In the genomic region with DNA sequence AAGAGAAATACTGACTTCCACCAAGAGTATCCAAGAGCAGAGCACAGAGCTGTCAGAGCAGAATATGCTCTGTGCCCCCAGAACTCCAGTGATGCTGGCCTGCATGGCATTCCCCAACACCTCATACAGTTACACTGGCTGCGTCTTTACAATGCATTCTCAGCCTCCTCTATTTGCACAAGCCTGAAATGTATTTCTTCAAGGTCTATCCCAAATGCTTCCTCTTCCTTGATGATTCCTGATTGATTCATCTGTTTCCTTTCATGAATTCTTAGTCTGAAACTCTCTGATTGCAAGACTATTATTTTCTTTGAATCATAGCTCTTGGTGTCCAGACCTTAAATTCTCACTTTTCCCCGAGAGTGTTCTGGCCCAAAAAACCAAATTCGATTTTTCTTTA, we compare ENCODE assay signal across 26 cellular contexts.
"Had no signal": no experiment of that assay in that cellular context is flagged by ENCODE, and none has a peak within 500 bp of the region (broad histone marks: within the 10 kb centered on the region; RNA-seq: fewer than 3 reads in every experiment).

No MANE protein-coding gene starts in this region.

- DNase-seq: activated CD4-positive, alpha-beta memory T cell treated with anti-CD3 and anti-CD28 coated beads, Interleukin-2, amount 10 ng/mL, durations not matched to agents 7 days and 5 days; activated CD4-positive, alpha-beta T cell treated with anti-CD3 and anti-CD28 coated beads for 1 hour; activated CD4-positive, alpha-beta T cell treated with anti-CD3 and anti-CD28 coated beads, Interleukin-2, amount 10 ng/mL, durations not matched to agents 7 days and 5 days; activated CD8-positive, alpha-beta memory T cell treated with anti-CD3 and anti-CD28 coated beads, Interleukin-2, amount 50 U/mL, for 48 hours; activated gamma-delta T cell; activated naive CD4-positive, alpha-beta T cell treated with anti-CD3 and anti-CD28 coated beads, Interleukin-2, amount 50 U/mL, for 16 hours; activated T-cell treated with anti-CD3 and anti-CD28 coated beads, Interleukin-2, amount 50 U/mL, for 24 hours; amniotic stem cell; central memory CD4-positive, alpha-beta T cell; effector CD8-positive, alpha-beta T cell; foreskin keratinocyte; heart right ventricle; left lung; lower lobe of right lung; mesenchymal stem cell; naive thymus-derived CD8-positive, alpha-beta T cell; occipital lobe; stimulated activated CD4-positive, alpha-beta T cell treated with anti-CD3 and anti-CD28 coated beads, Interleukin-15, amount 100 ng/mL, for 24 hours; stimulated activated CD4-positive, alpha-beta T cell treated with anti-CD3 and anti-CD28 coated beads, Interleukin-2, amount 100 ng/mL, for 24 hours; stimulated activated naive CD4-positive, alpha-beta T cell; T-helper 2 cell; tibial artery; upper lobe of right lung had no signal

- H3K4me3 ChIP-seq: esophagus muscularis mucosa, heart right ventricle, left lung, lower lobe of right lung, right atrium auricular region, suprapubic skin, tibial artery, upper lobe of right lung had no signal

- H3K9me3 ChIP-seq: esophagus muscularis mucosa, heart right ventricle, left lung, lower lobe of right lung, right atrium auricular region, suprapubic skin, tibial artery, upper lobe of right lung had no signal

- ATAC-seq: foreskin keratinocyte; heart right ventricle; left lung; lower lobe of right lung; naive thymus-derived CD8-positive, alpha-beta T cell; upper lobe of right lung had no signal

- H3K4me1 ChIP-seq: esophagus muscularis mucosa, foreskin keratinocyte, heart right ventricle, left lung, lower lobe of right lung, right atrium auricular region, suprapubic skin, tibial artery, upper lobe of right lung had no signal

- H3K27ac ChIP-seq: esophagus muscularis mucosa, foreskin keratinocyte, heart right ventricle, left lung, lower lobe of right lung, right atrium auricular region, suprapubic skin, tibial artery, upper lobe of right lung had no signal

- H3K36me3 ChIP-seq: esophagus muscularis mucosa, heart right ventricle, left lung, lower lobe of right lung, right atrium auricular region, suprapubic skin, tibial artery, upper lobe of right lung had no signal

- H3K27me3 ChIP-seq: esophagus muscularis mucosa, foreskin keratinocyte, heart right ventricle, left lung, right atrium auricular region, suprapubic skin, tibial artery, upper lobe of right lung had no signal
